In the genomic region with DNA sequence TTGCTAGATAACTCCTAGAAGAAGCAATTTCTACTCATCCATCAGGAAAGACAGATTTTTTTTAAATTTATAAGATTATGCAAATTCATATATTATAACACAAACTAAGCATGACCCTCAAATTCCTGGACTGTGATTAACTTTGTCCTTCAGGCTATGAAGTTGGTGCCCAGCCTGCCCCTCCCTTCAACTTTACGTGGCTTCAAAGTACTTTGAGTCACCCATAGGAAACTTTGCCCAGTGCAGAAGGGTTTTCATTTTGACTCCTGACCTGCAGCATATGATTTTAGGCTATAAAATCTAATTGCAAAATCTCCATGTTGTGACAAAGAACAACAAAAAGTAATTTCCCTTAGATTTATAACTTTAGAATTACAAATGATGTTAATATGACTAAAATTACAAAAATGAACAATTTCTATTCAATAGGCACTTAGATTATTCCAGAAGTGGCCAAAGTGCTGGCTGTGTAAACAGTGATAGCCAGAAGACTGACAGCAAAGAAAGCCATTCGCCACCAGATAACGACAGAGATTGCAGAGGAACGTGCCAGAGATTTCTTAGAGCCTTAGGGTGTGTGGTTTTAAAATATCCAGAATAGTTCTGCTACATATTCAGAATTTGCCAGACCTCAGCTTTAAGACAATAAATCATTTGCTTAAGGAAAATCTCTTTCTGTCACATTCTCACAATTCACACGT, we compare ENCODE assay signal across 15 cellular contexts.
DNase-seq lines count a peak whose midpoint lies in the region; ATAC-seq, FAIRE-seq and TF ChIP-seq lines count a peak whose summit lies in the region.
"Had no signal": no experiment of that assay in that cellular context is flagged by ENCODE, and none has a peak within 500 bp of the region (broad histone marks: within the 10 kb centered on the region; RNA-seq: fewer than 3 reads in every experiment).

No MANE protein-coding gene starts in this region.

- TF ChIP-seq CTCF in SK-N-SH (IDR thresholded peaks at IDR 0.05) (no peak), pancreas (IDR thresholded peaks at IDR 0.05) (no peak)

- CTCF ChIA-PET in SK-N-SH (lab: Yijun Ruan, JAX): interaction anchor here (1.9 kb wide), 1 partner anchor 196 kb away, joined by 4 read pairs; no protein-coding TSS in a partner anchor

- intact Hi-C loops in pancreas (cut with DNase I): no loop called here

- DNase-seq in GM12892 (ENCODE audit: insufficient read length) (no peak), SK-N-SH (peak; percentile 12), fibroblast of peridontal ligament (ENCODE audit: extremely low read depth) (peak; percentile 62), pancreas (no peak), iPS-NIHi11 (ENCODE audit: low spot score) (no peak), GF-D8 (lab: John Stamatoyannopoulos, UW) (no peak)
- DNase-seq: activated T-cell treated with anti-CD3 and anti-CD28 coated beads, Interleukin-2, amount 50 U/mL, for 48 hours; NCI-H1048; NCI-H69; nucleus accumbens had no signal

- H4K20me1 ChIP-seq in SK-N-SH (ENCODE audit: insufficient read depth): no peaks in the 10 kb centered on the region

- peaks cover 5% of the 10 kb centered on the region for H3F3A ChIP-seq in SK-N-SH (replicated peaks; ENCODE audit: insufficient read depth)

- H3K9ac ChIP-seq in SK-N-SH: no peak overlapping the region

- H3K4me2 ChIP-seq in SK-N-SH: peak overlapping the region; percentile 29; the same call in 1 of the 2 replicates

- H3K4me3 ChIP-seq in SK-N-SH (ENCODE audit: low read depth in 2 of 2, low read length in 1 of 2) (no peak overlapping the region), pancreas (no peak overlapping the region)
- H3K4me3 ChIP-seq: GM12878 had no signal

- H3K9me3 ChIP-seq in SK-N-SH (no peaks in the 10 kb centered on the region), pancreas (no peaks in the 10 kb centered on the region)

- H3K4me1 ChIP-seq in SK-N-SH (ENCODE audit: control insufficient read depth in 1 of 2, insufficient read depth in 2 of 2, low read depth in 1 of 2, low read length in 1 of 2) (peaks cover 5 to 14% of the 10 kb centered on the region in 2 experiments; a peak in 2 of 4 replicates), pancreas (peaks cover 0 to 8% (median 8%) of the 10 kb centered on the region in 3 donors)

- H3K36me3 ChIP-seq in SK-N-SH (replicated peaks in 1 of 2; ENCODE audit: control insufficient read depth in 1 of 2, insufficient read depth in 2 of 2, low read length in 1 of 2): no peaks in the 10 kb centered on the region
- no peaks in the 10 kb centered on the region for H3K36me3 ChIP-seq in pancreas

- no peaks in the 10 kb centered on the region for H3K9me2 ChIP-seq in SK-N-SH

- FAIRE-seq in GM12892 (lab: Jason Lieb, UNC) (peak; percentile 50), pancreas (lab: Jason Lieb, UNC) (no peak)
- FAIRE-seq: GM12878 had no signal

- H3K27me3 ChIP-seq in SK-N-SH (ENCODE audit: insufficient read depth) (no peaks in the 10 kb centered on the region), pancreas (no peaks in the 10 kb centered on the region)

- no peaks in the 10 kb centered on the region for H3K79me2 ChIP-seq in SK-N-SH (ENCODE audit: insufficient read depth)

- ATAC-seq in pancreas: peak in 3 of 4 donors; percentile 69 to 88 (median 76)
- ATAC-seq in GM21528 (IDR thresholded peaks at IDR 0.05; ENCODE audit: low FRiP score, unreplicated experiment): no peak
- ATAC-seq in HG03432 (IDR thresholded peaks at IDR 0.05; ENCODE audit: unreplicated experiment): no peak
- ATAC-seq: activated CD4-positive, CD25-positive, alpha-beta regulatory T cell treated with anti-CD3 and anti-CD28 coated beads, Interleukin-2, amount 50 U/mL, for 24 hours; GM12878; stimulated activated effector memory CD8-positive, alpha-beta T cell treated with anti-CD3 and anti-CD28 coated beads, Interleukin-12 subunit alpha, Interleukin-12 subunit beta, amount 100 ng/mL, for 72 hours had no signal

- no peak for TF ChIP-seq POLR2A in GM12892 (IDR thresholded peaks at IDR 0.05; ENCODE audit: low read depth, low read length)

- POLR2A ChIA-PET in SK-N-SH (lab: Yijun Ruan, JAX): no interaction called here

- peak in 1 of 2 experiments; percentile 53; a peak in 1 of 4 replicates for TF ChIP-seq EP300 in SK-N-SH (IDR thresholded peaks at IDR 0.05; ENCODE audit: borderline replicate concordance in 1 of 2, low read depth in 1 of 2, low read length in 1 of 2)

- WGBS in SK-N-SH (ENCODE audit: low lambda C conversion rate): 14% methylated on average over 5 of the region's 5 CpGs
- 7 to 11% methylated on average over 5 of the region's 5 CpGs for WGBS in pancreas, 2 donors

- no peak for TF ChIP-seq RAD21 in SK-N-SH (IDR thresholded peaks at IDR 0.05; ENCODE audit: low read length)

- H3K27ac ChIP-seq in SK-N-SH (ENCODE audit: low read depth in 2 of 2, low read length in 1 of 2): peak overlapping the region; percentile 42 to 50; a peak in 3 of 4 replicates
- no peak overlapping the region for H3K27ac ChIP-seq in pancreas

- H2AFZ ChIP-seq in SK-N-SH (ENCODE audit: low read depth): no peak overlapping the region

TF ChIP-seq in SK-N-SH, 30 proteins besides CTCF, POLR2A, EP300 and RAD21:
- TF ChIP-seq SIN3A (IDR thresholded peaks at IDR 0.05; ENCODE audit: borderline replicate concordance, low read depth, low read length): no peak
- TF ChIP-seq YY1 (IDR thresholded peaks at IDR 0.05; ENCODE audit: low read depth): no peak
- TF ChIP-seq EZH2phosphoT487 (IDR thresholded peaks at IDR 0.05; ENCODE audit: borderline replicate concordance, low read depth): no peak
- no peak for TF ChIP-seq TEAD4 (IDR thresholded peaks at IDR 0.05; ENCODE audit: borderline replicate concordance, insufficient read depth)
- no peak for TF ChIP-seq NRF1 (IDR thresholded peaks at IDR 0.05; ENCODE audit: low read depth, low read length)
- TF ChIP-seq SMC3 (IDR thresholded peaks at IDR 0.05; ENCODE audit: low read depth, low read length): no peak
- TF ChIP-seq POLR2AphosphoS5 (IDR thresholded peaks at IDR 0.05; ENCODE audit: low read depth, low read length): no peak
- no peak; the same call in 1 of the 2 replicates for TF ChIP-seq FOSL2 (IDR thresholded peaks at IDR 0.05; ENCODE audit: borderline replicate concordance, low read depth)
- TF ChIP-seq FOXJ3 (CRISPR knock-in tag; IDR thresholded peaks at IDR 0.05): no peak
- TF ChIP-seq IRF3 (IDR thresholded peaks at IDR 0.05; ENCODE audit: low read depth, low read length): no peak
- TF ChIP-seq, protein P1, sequence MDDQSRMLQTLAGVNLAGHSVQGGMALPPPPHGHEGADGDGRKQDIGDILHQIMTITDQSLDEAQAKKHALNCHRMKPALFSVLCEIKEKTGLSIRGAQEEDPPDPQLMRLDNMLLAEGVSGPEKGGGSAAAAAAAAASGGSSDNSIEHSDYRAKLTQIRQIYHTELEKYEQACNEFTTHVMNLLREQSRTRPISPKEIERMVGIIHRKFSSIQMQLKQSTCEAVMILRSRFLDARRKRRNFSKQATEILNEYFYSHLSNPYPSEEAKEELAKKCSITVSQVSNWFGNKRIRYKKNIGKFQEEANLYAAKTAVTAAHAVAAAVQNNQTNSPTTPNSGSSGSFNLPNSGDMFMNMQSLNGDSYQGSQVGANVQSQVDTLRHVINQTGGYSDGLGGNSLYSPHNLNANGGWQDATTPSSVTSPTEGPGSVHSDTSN (IDR thresholded peaks at IDR 0.05): peak; percentile 39; the same call in 1 of the 2 replicates
- TF ChIP-seq TCF12 (IDR thresholded peaks at IDR 0.05): peak; percentile 27; the same call in 1 of the 2 replicates
- no peak for TF ChIP-seq GATA2 (CRISPR knock-in tag; IDR thresholded peaks at IDR 0.05)

Comparison
In these comparisons a context has a peak if more than half of its experiments do, and no peak if none do; other contexts are left out.
1. DNase-seq: peak in SK-N-SH (single experiment) and fibroblast of peridontal ligament (single experiment); none in GM12892 (single experiment), pancreas (0 of 6), iPS-NIHi11 (single experiment) and GF-D8 (single experiment).
2. H3K27ac ChIP-seq: peak in SK-N-SH (2 of 2); none in pancreas (0 of 4).
3. ATAC-seq: peak in pancreas (3 of 4); none in GM21528 (single experiment) and HG03432 (single experiment).